In genomic region chr1:53621144-53621543, GRCh38 we compare ENCODE assay signal across 15 cellular contexts.
DNase-seq lines count a peak whose midpoint lies in the region; ATAC-seq and TF ChIP-seq lines count a peak whose summit lies in the region.
"Had no signal": no experiment of that assay in that cellular context is flagged by ENCODE, and none has a peak within 500 bp of the region (broad histone marks: within the 10 kb centered on the region; RNA-seq: fewer than 3 reads in every experiment).

No MANE protein-coding gene starts in this region.

- H3K27ac Mint-ChIP-seq in osteocyte (ENCODE audit: unreplicated experiment), result no peak overlapping the region

- H3K27ac ChIP-seq in cingulate gyrus (ENCODE audit: low read depth, low read length) (peak overlapping the region; percentile 62), upper lobe of right lung (no peak overlapping the region)
- H3K27ac ChIP-seq: RWPE1 had no signal

- no peak for ATAC-seq in upper lobe of right lung
- no peak for ATAC-seq in HG02610 (IDR thresholded peaks at IDR 0.05; ENCODE audit: unreplicated experiment)

- H3K27me3 ChIP-seq in upper lobe of right lung, result no peaks in the 10 kb centered on the region

- no peaks in the 10 kb centered on the region for H3K4me1 ChIP-seq in upper lobe of right lung

- H3K36me3 ChIP-seq in upper lobe of right lung, result no peaks in the 10 kb centered on the region

- no peaks in the 10 kb centered on the region for H3K9me3 ChIP-seq in upper lobe of right lung

- no peak overlapping the region for H3K4me3 ChIP-seq in upper lobe of right lung

- intact Hi-C loops in upper lobe of right lung (cut with DNase I), result no loop called here

- no peaks in the 10 kb centered on the region for H3K36me3 Mint-ChIP-seq in osteocyte (ENCODE audit: unreplicated experiment)

- peak; percentile 30 for DNase-seq in activated effector memory CD4-positive, alpha-beta T cell treated with anti-CD3 and anti-CD28 coated beads, Interleukin-2, amount 50 U/mL, for 16 hours
- no peak for DNase-seq in activated effector memory CD4-positive, alpha-beta T cell treated with Interleukin-2 at 50 U/mL for 16 hours
- DNase-seq in osteocyte (ENCODE audit: extremely low spot score, unreplicated experiment), result peak; percentile 56
- DNase-seq in upper lobe of right lung, result peak; percentile 40
- no peak for DNase-seq in COLO668 (lab: John Stamatoyannopoulos, UW; ENCODE audit: unreplicated experiment)
- no peak for DNase-seq in HT-29 (ENCODE audit: low spot score)
- DNase-seq: DMS153, EL, MV-4-11, NCI-H1417 treated with DMSO at 0.1 percent for 48 hours, NCI-H2029, NCI-H524 treated with DMSO at 0.1 percent for 48 hours had no signal

- no peaks in the 10 kb centered on the region for H3K27me3 Mint-ChIP-seq in osteocyte (ENCODE audit: unreplicated experiment)

- TF ChIP-seq CTCF in osteocyte (IDR thresholded peaks at IDR 0.05) (no peak), upper lobe of right lung (IDR thresholded peaks at IDR 0.05) (no peak)

- H3K4me3 Mint-ChIP-seq in osteocyte (ENCODE audit: unreplicated experiment), result no peak overlapping the region

- H3K9me3 Mint-ChIP-seq in osteocyte (ENCODE audit: unreplicated experiment), result no peaks in the 10 kb centered on the region

- peaks cover 43% of the 10 kb centered on the region for H3K4me1 Mint-ChIP-seq in osteocyte (ENCODE audit: unreplicated experiment)

Comparison
In these comparisons a context has a peak if more than half of its experiments do, and no peak if none do; other contexts are left out.
1. DNase-seq: peak in activated effector memory CD4-positive, alpha-beta T cell treated with anti-CD3 and anti-CD28 coated beads, Interleukin-2, amount 50 U/mL, for 16 hours (single experiment), osteocyte (single experiment) and upper lobe of right lung (single experiment); none in activated effector memory CD4-positive, alpha-beta T cell treated with Interleukin-2 at 50 U/mL for 16 hours (single experiment), COLO668 (single experiment) and HT-29 (single experiment).